In the genomic region with DNA sequence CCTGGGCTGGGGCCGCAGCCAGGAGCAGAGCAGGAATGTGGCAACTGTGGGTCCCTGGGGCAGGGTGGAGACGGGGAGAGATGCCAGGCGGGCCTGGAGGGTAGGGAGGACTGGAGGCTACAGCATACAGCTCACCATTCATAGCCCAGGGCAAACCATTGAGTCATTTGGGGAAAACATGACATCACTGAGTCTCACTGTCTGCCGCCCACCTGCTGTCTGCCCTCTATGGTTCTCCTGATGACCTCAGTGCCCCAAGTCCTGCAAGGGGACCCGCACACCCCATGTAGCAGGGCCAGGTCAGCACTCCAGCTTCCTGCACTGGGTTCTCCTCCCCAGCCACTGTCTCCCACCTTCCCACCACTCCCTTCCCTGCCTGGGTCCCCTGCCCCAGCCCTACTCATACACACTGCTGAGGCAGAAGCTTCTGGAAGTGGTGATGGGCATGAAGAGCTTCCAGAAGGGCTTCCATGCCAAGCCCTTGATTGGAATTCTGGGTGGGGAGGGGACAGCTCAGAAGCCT, we compare ENCODE assay signal across 8 cellular contexts. TPM values are rescaled to one million over a fixed set of nuclear protein-coding genes. Genes with fewer than 3 reads are reported as not detected.
DNase-seq lines count a peak whose midpoint lies in the region; ATAC-seq and TF ChIP-seq lines count a peak whose summit lies in the region.

No MANE protein-coding gene starts in this region.

- in situ Hi-C loops in gastrocnemius medialis (cut with MboI; ENCODE audit: low sequenced_read_pairs in 4 of 4): loop anchor here in 3 of 4 donors (25.0 kb wide), 1 partner anchor 363 kb away; no protein-coding TSS in a partner anchor

- no peaks in the 10 kb centered on the region for H3K9me3 Mint-ChIP-seq in CD8-positive, alpha-beta memory T cell

- POLR2A ChIA-PET in CD8-positive, alpha-beta memory T cell (lab: Charles Lee): no interaction called here
- POLR2A ChIA-PET in OCI-LY7 (lab: Charles Lee): no interaction called here

- no peaks in the 10 kb centered on the region for H3K27me3 ChIP-seq in gastrocnemius medialis
- no peaks in the 10 kb centered on the region for H3K27me3 ChIP-seq in CD8-positive, alpha-beta memory T cell (ENCODE audit: insufficient read depth, low read length, poor library complexity, severe bottlenecking)

- intact Hi-C loops in gastrocnemius medialis (cut with DNase I; ENCODE audit: low total_unique reads) (loop anchor here (1.0 to 2.0 kb wide), 3 partner anchors 10 to 56 kb away; a partner anchor contains a TSS), OCI-LY7 (cut with micrococcal nuclease; ENCODE audit: unreplicated experiment) (no loop called here)

- H2AFZ ChIP-seq in OCI-LY7 (ENCODE audit: low read length): no peak overlapping the region

- BruUV-seq in OCI-LY7 (replicated peaks; lab: Mats Ljungman, UMichigan): no TSS peak

- H3K4me1 ChIP-seq in gastrocnemius medialis (peaks cover 96 to 98% of the 10 kb centered on the region in 2 donors), OCI-LY7 (ENCODE audit: insufficient read depth, low read length, poor library complexity, severe bottlenecking) (no peaks in the 10 kb centered on the region)
- H3K4me1 ChIP-seq in CD8-positive, alpha-beta memory T cell (ENCODE audit: insufficient read depth, low read length): no peaks in the 10 kb centered on the region

- H3K9me2 ChIP-seq in OCI-LY7 (ENCODE audit: insufficient read depth, low read length): no peaks in the 10 kb centered on the region

- peaks cover 4 to 24% of the 10 kb centered on the region in 2 donors for H3K27me3 Mint-ChIP-seq in CD8-positive, alpha-beta memory T cell

- H3K36me3 ChIP-seq in gastrocnemius medialis (no peaks in the 10 kb centered on the region), OCI-LY7 (ENCODE audit: insufficient read depth, low read length) (no peaks in the 10 kb centered on the region)
- no peaks in the 10 kb centered on the region for H3K36me3 ChIP-seq in CD8-positive, alpha-beta memory T cell (ENCODE audit: insufficient read depth, low read length)

- H3K9me3 ChIP-seq in gastrocnemius medialis (no peaks in the 10 kb centered on the region), OCI-LY7 (ENCODE audit: low read length) (no peaks in the 10 kb centered on the region)
- H3K9me3 ChIP-seq in CD8-positive, alpha-beta memory T cell (ENCODE audit: low read length): no peaks in the 10 kb centered on the region

- no peak overlapping the region for H3K4me3 Mint-ChIP-seq in CD8-positive, alpha-beta memory T cell

- H3K4me2 ChIP-seq in OCI-LY7 (ENCODE audit: low read length): no peak overlapping the region

- no peak for TF ChIP-seq CTCF in gastrocnemius medialis (IDR thresholded peaks at IDR 0.05 in 4 of 5, conservative IDR thresholded peaks at IDR 0.05 in 1 of 5)
- no peak for TF ChIP-seq CTCF in OCI-LY7 (conservative IDR thresholded peaks at IDR 0.05; ENCODE audit: low read length)

- peak overlapping the region in 1 of 8 donors; percentile 30 for H3K27ac Mint-ChIP-seq in CD8-positive, alpha-beta memory T cell

- peak; percentile 61 for ATAC-seq in GM19395 (IDR thresholded peaks at IDR 0.05; ENCODE audit: unreplicated experiment)
- ATAC-seq in gastrocnemius medialis: peak; percentile 16 to 42
- ATAC-seq in GM21367 (IDR thresholded peaks at IDR 0.05; ENCODE audit: unreplicated experiment): no peak

- H3K36me3 Mint-ChIP-seq in CD8-positive, alpha-beta memory T cell: no peaks in the 10 kb centered on the region

- H3K4me1 Mint-ChIP-seq in CD8-positive, alpha-beta memory T cell: no peaks in the 10 kb centered on the region

- CTCF ChIA-PET in CD8-positive, alpha-beta memory T cell (lab: Charles Lee): no interaction called here
- CTCF ChIA-PET in OCI-LY7 (lab: Charles Lee; ENCODE audit: unreplicated experiment): no interaction called here

- DNase-seq in M059J (ENCODE audit: low read depth): peak; percentile 93
- peak in 10 of 61 donors; percentile 27 to 74 (median 36) for DNase-seq in caudate nucleus (lab: John Stamatoyannopoulos, UW)
- DNase-seq in gastrocnemius medialis: peak in 1 of 2 donors; percentile 86
- DNase-seq in CD8-positive, alpha-beta memory T cell: no peak
- DNase-seq in OCI-M2 (lab: John Stamatoyannopoulos, UW; ENCODE audit: unreplicated experiment): no peak
- no peak for DNase-seq in OCI-LY7 (ENCODE audit: low spot score)

- no peaks in the 10 kb centered on the region for H3K79me2 ChIP-seq in OCI-LY7 (ENCODE audit: insufficient read depth, low read depth, low read length)

- no peaks in the 10 kb centered on the region for H4K20me1 ChIP-seq in OCI-LY7 (ENCODE audit: insufficient read depth, low read length)

- no peak for TF ChIP-seq POLR2A in gastrocnemius medialis (IDR thresholded peaks at IDR 0.05)

- H3K27ac ChIP-seq in caudate nucleus (ENCODE audit: low read depth, low read length) (peak overlapping the region; percentile 96), gastrocnemius medialis (peak overlapping the region; percentile 91 to 97 (median 92)), OCI-LY7 (ENCODE audit: low read depth, low read length, poor library complexity, severe bottlenecking) (no peak overlapping the region)
- no peak overlapping the region for H3K27ac ChIP-seq in CD8-positive, alpha-beta memory T cell (ENCODE audit: low read depth, low read length)

- H3K4me3 ChIP-seq in gastrocnemius medialis (no peak overlapping the region), OCI-LY7 (ENCODE audit: low read depth, low read length, poor library complexity, severe bottlenecking) (no peak overlapping the region)
- no peak overlapping the region for H3K4me3 ChIP-seq in CD8-positive, alpha-beta memory T cell (ENCODE audit: low read length)

RNA-seq across cellular contexts. Expression of a gene that starts 10.4 kb away (rescaled TPM):
- 12.3 and 22.4 TPM in 2 replicates for total RNA-seq in M059J (2014; rRNA removed; shearing (Covaris generic))
- total RNA-seq in gastrocnemius medialis (10 to 100 TPM; 11.5 to 31.6 (median 16.3) TPM), OCI-LY7 (2022) (not detected in 2 replicates)
- total RNA-seq in CD8-positive, alpha-beta memory T cell: under 1 TPM; 0.07 TPM
- not detected for polyA plus RNA-seq in CD8-positive, alpha-beta memory T cell
- not detected in 2 replicates for total RNA-seq in OCI-LY7 (2014; rRNA removed; shearing (Covaris generic))

Comparison
In these comparisons a context has a peak if more than half of its experiments do, and no peak if none do; other contexts are left out.
1. H3K27ac ChIP-seq: peak in caudate nucleus (single experiment) and gastrocnemius medialis (4 of 4); none in CD8-positive, alpha-beta memory T cell (single experiment) and OCI-LY7 (single experiment).
2. RNA of a gene that starts 10.4 kb away (total RNA-seq): 12.3 to 22.4 TPM in M059J and 11.5 to 31.6 TPM in gastrocnemius medialis; 0.07 TPM in CD8-positive, alpha-beta memory T cell and not detected in OCI-LY7; every median in the first group is over 10 times any median in the second.